Comparison of ENCODE assay signal across 15 cellular contexts in the genomic region with DNA sequence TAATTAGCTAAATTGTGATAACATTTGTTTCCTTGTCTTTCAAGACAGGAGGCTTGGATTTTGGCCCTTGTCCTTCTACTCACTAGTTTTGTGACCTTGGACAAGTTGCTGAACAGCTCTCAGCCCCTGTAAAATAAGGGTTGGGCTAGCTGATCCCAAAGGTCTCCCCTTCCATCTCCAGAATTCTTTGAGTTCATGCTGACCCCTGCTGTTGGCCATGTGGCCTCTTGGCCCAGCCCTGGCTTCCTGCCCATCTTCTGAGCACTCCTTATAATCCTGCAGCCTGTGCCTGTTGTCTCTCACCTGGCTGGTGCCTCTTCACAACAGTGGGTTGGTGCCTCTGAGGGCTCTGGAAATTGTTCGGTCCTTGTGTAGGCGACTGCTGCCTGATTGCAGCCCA. TPM values are rescaled to one million over a fixed set of nuclear protein-coding genes. Genes with fewer than 3 reads are reported as not detected.
DNase-seq lines count a peak whose midpoint lies in the region; ATAC-seq and TF ChIP-seq lines count a peak whose summit lies in the region.
"Had no signal": no experiment of that assay in that cellular context is flagged by ENCODE, and none has a peak within 500 bp of the region (broad histone marks: within the 10 kb centered on the region; RNA-seq: fewer than 3 reads in every experiment).

No MANE protein-coding gene starts in this region.

- peak; percentile 38 for DNase-seq in DMS153 treated with DMSO at 0.1 percent for 48 hours (lab: John Stamatoyannopoulos, UW; ENCODE audit: unreplicated experiment)
- peak; percentile 2 for DNase-seq in NCI-H1092 (lab: John Stamatoyannopoulos, UW)
- no peak for DNase-seq in activated T-helper 1 cell treated with anti-CD3 and anti-CD28 coated beads, Interleukin-12 subunit alpha, Interleukin-12 subunit beta, Interleukin-2, Interleukin-4 antibody, amounts not matched to agents 30 ng/mL and 10 ng/mL and 1 ng/mL, durations not matched to agents 14 hours and 24 hours and 36 hours (ENCODE audit: low spot score)
- DNase-seq in mesendoderm = peak; percentile 67
- DNase-seq in HK-2 (ENCODE audit: unreplicated experiment) = no peak
- no peak for DNase-seq in activated CD4-positive, alpha-beta memory T cell treated with anti-CD3 and anti-CD28 coated beads for 36 hours
- no peak for DNase-seq in glutamatergic neuron
- DNase-seq: activated CD4-positive, alpha-beta T cell treated with anti-CD3 and anti-CD28 coated beads for 4 hours; activated gamma-delta T cell; CD8-positive, alpha-beta memory T cell; H7; NCI-H2171 had no signal

- no peak overlapping the region for H2BK15ac ChIP-seq in mesendoderm (replicated peaks; ENCODE audit: low read depth)

- no peak overlapping the region for H2BK5ac ChIP-seq in mesendoderm (ENCODE audit: low read length)

- POLR2A ChIA-PET in activated CD4-positive, alpha-beta memory T cell treated with anti-CD3 and anti-CD28 coated beads for 36 hours (lab: Charles Lee) = interaction anchor here (0.6 kb wide), 1 partner anchor 128 kb away, joined by 4 read pairs; no protein-coding TSS in a partner anchor

- no peak overlapping the region for H2AK5ac ChIP-seq in mesendoderm (ENCODE audit: low read length)

- H3K4ac ChIP-seq in mesendoderm (ENCODE audit: low read depth, low read length) = no peak overlapping the region

- H3K4me2 ChIP-seq in mesendoderm (ENCODE audit: low read length) = no peak overlapping the region

- CTCF ChIA-PET in activated CD4-positive, alpha-beta memory T cell treated with anti-CD3 and anti-CD28 coated beads for 36 hours (lab: Charles Lee) = no interaction called here

- no peaks in the 10 kb centered on the region for H3K27me3 Mint-ChIP-seq in activated T-helper 1 cell treated with anti-CD3 and anti-CD28 coated beads, Interleukin-12 subunit alpha, Interleukin-12 subunit beta, Interleukin-2, Interleukin-4 antibody, amounts not matched to agents 30 ng/mL and 10 ng/mL and 1 ng/mL, durations not matched to agents 14 hours and 24 hours and 36 hours (ENCODE audit: insufficient read depth)
- H3K27me3 Mint-ChIP-seq in activated CD4-positive, alpha-beta memory T cell treated with anti-CD3 and anti-CD28 coated beads for 36 hours = peaks cover 3% of the 10 kb centered on the region
- no peaks in the 10 kb centered on the region for H3K27me3 Mint-ChIP-seq in glutamatergic neuron (ENCODE audit: unreplicated experiment)

- H3K4me3 Mint-ChIP-seq in activated T-helper 1 cell treated with anti-CD3 and anti-CD28 coated beads, Interleukin-12 subunit alpha, Interleukin-12 subunit beta, Interleukin-2, Interleukin-4 antibody, amounts not matched to agents 30 ng/mL and 10 ng/mL and 1 ng/mL, durations not matched to agents 14 hours and 24 hours and 36 hours = no peak overlapping the region
- H3K4me3 Mint-ChIP-seq in activated CD4-positive, alpha-beta memory T cell treated with anti-CD3 and anti-CD28 coated beads for 36 hours = no peak overlapping the region
- no peak overlapping the region for H3K4me3 Mint-ChIP-seq in glutamatergic neuron (ENCODE audit: unreplicated experiment)
- H3K4me3 Mint-ChIP-seq: CD8-positive, alpha-beta memory T cell; nephron; stimulated activated memory B cell treated with anti-CD40 and anti-IgM and Interleukin-4, amounts not matched to agents 10 μg/mL and 1 μg/mL and 100 μg/mL, for 72 hours had no signal

- peaks cover 11% of the 10 kb centered on the region for H3K4me1 Mint-ChIP-seq in activated T-helper 1 cell treated with anti-CD3 and anti-CD28 coated beads, Interleukin-12 subunit alpha, Interleukin-12 subunit beta, Interleukin-2, Interleukin-4 antibody, amounts not matched to agents 30 ng/mL and 10 ng/mL and 1 ng/mL, durations not matched to agents 14 hours and 24 hours and 36 hours (ENCODE audit: low read depth)
- peaks cover 7% of the 10 kb centered on the region for H3K4me1 Mint-ChIP-seq in activated CD4-positive, alpha-beta memory T cell treated with anti-CD3 and anti-CD28 coated beads for 36 hours (ENCODE audit: low read depth)
- H3K4me1 Mint-ChIP-seq in glutamatergic neuron (ENCODE audit: low read depth, unreplicated experiment) = peaks cover 13% of the 10 kb centered on the region
- H3K4me1 Mint-ChIP-seq: stimulated activated memory B cell treated with anti-CD40 and anti-IgM and Interleukin-4, amounts not matched to agents 10 μg/mL and 1 μg/mL and 100 μg/mL, for 72 hours had no signal

- ATAC-seq in HG02798 (IDR thresholded peaks at IDR 0.05; ENCODE audit: poor library complexity, unreplicated experiment) = no peak
- ATAC-seq: stimulated activated memory B cell treated with anti-CD40 and anti-IgM and Interleukin-4, amounts not matched to agents 10 μg/mL and 1 μg/mL and 100 μg/mL, for 72 hours had no signal

- H3K4me3 ChIP-seq in mesendoderm (ENCODE audit: low read length) = no peak overlapping the region

- peaks cover 23% of the 10 kb centered on the region for H3K4me1 ChIP-seq in mesendoderm (ENCODE audit: control insufficient read depth, low read depth, low read length)

- H3K9me3 Mint-ChIP-seq in activated T-helper 1 cell treated with anti-CD3 and anti-CD28 coated beads, Interleukin-12 subunit alpha, Interleukin-12 subunit beta, Interleukin-2, Interleukin-4 antibody, amounts not matched to agents 30 ng/mL and 10 ng/mL and 1 ng/mL, durations not matched to agents 14 hours and 24 hours and 36 hours = no peaks in the 10 kb centered on the region
- H3K9me3 Mint-ChIP-seq in activated CD4-positive, alpha-beta memory T cell treated with anti-CD3 and anti-CD28 coated beads for 36 hours = no peaks in the 10 kb centered on the region
- H3K9me3 Mint-ChIP-seq in glutamatergic neuron (ENCODE audit: unreplicated experiment) = no peaks in the 10 kb centered on the region
- H3K9me3 Mint-ChIP-seq: CD8-positive, alpha-beta memory T cell; nephron; stimulated activated memory B cell treated with anti-CD40 and anti-IgM and Interleukin-4, amounts not matched to agents 10 μg/mL and 1 μg/mL and 100 μg/mL, for 72 hours had no signal

- no peak for TF ChIP-seq CTCF in glutamatergic neuron (IDR thresholded peaks at IDR 0.05; ENCODE audit: partially characterized antibody, unreplicated experiment)

- no peak overlapping the region for H3K23ac ChIP-seq in mesendoderm (ENCODE audit: low read length)

- H2BK120ac ChIP-seq in mesendoderm (ENCODE audit: low read depth, low read length) = no peak overlapping the region

- no peak overlapping the region for H3K9ac ChIP-seq in mesendoderm (ENCODE audit: low read length)

- no peaks in the 10 kb centered on the region for H3K27me3 ChIP-seq in mesendoderm (ENCODE audit: insufficient read depth, low read length, poor library complexity)

- H3K18ac ChIP-seq in mesendoderm (ENCODE audit: low read length) = peak overlapping the region; percentile 15

- H3K27ac ChIP-seq in mesendoderm (ENCODE audit: low read depth, low read length) = no peak overlapping the region

- H3K36me3 ChIP-seq in mesendoderm (ENCODE audit: control insufficient read depth, insufficient read depth, low read length) = no peaks in the 10 kb centered on the region

- no peaks in the 10 kb centered on the region for H3K36me3 Mint-ChIP-seq in activated T-helper 1 cell treated with anti-CD3 and anti-CD28 coated beads, Interleukin-12 subunit alpha, Interleukin-12 subunit beta, Interleukin-2, Interleukin-4 antibody, amounts not matched to agents 30 ng/mL and 10 ng/mL and 1 ng/mL, durations not matched to agents 14 hours and 24 hours and 36 hours (ENCODE audit: low read depth)
- no peaks in the 10 kb centered on the region for H3K36me3 Mint-ChIP-seq in activated CD4-positive, alpha-beta memory T cell treated with anti-CD3 and anti-CD28 coated beads for 36 hours
- no peaks in the 10 kb centered on the region for H3K36me3 Mint-ChIP-seq in glutamatergic neuron (ENCODE audit: unreplicated experiment)
- H3K36me3 Mint-ChIP-seq: CD8-positive, alpha-beta memory T cell; stimulated activated memory B cell treated with anti-CD40 and anti-IgM and Interleukin-4, amounts not matched to agents 10 μg/mL and 1 μg/mL and 100 μg/mL, for 72 hours had no signal

- peak overlapping the region; percentile 26 for H3K56ac ChIP-seq in mesendoderm (ENCODE audit: low read length)

- no peak overlapping the region for H4K5ac ChIP-seq in mesendoderm (ENCODE audit: low read length)

- no CpG with 5 or more reads among the region's 2 CpGs for WGBS in mesendoderm (ENCODE audit: extremely low coverage, insufficient coverage, low lambda C conversion rate)

- H3K79me2 ChIP-seq in mesendoderm (ENCODE audit: control insufficient read depth, insufficient read depth, low read length) = peaks cover 49% of the 10 kb centered on the region

- peak overlapping the region; percentile 41 for H3K27ac Mint-ChIP-seq in activated T-helper 1 cell treated with anti-CD3 and anti-CD28 coated beads, Interleukin-12 subunit alpha, Interleukin-12 subunit beta, Interleukin-2, Interleukin-4 antibody, amounts not matched to agents 30 ng/mL and 10 ng/mL and 1 ng/mL, durations not matched to agents 14 hours and 24 hours and 36 hours
- no peak overlapping the region for H3K27ac Mint-ChIP-seq in activated CD4-positive, alpha-beta memory T cell treated with anti-CD3 and anti-CD28 coated beads for 36 hours
- no peak overlapping the region for H3K27ac Mint-ChIP-seq in glutamatergic neuron (ENCODE audit: unreplicated experiment)
- H3K27ac Mint-ChIP-seq: CD8-positive, alpha-beta memory T cell; nephron; stimulated activated memory B cell treated with anti-CD40 and anti-IgM and Interleukin-4, amounts not matched to agents 10 μg/mL and 1 μg/mL and 100 μg/mL, for 72 hours had no signal

- intact Hi-C loops in activated T-helper 1 cell treated with anti-CD3 and anti-CD28 coated beads, Interleukin-12 subunit alpha, Interleukin-12 subunit beta, Interleukin-2, Interleukin-4 antibody, amounts not matched to agents 30 ng/mL and 10 ng/mL and 1 ng/mL, durations not matched to agents 14 hours and 24 hours and 36 hours (cut with micrococcal nuclease) = no loop called here
- intact Hi-C loops in activated CD4-positive, alpha-beta memory T cell treated with anti-CD3 and anti-CD28 coated beads for 36 hours (cut with micrococcal nuclease) = no loop called here

- no peak overlapping the region for H4K8ac ChIP-seq in mesendoderm (ENCODE audit: low read depth, low read length)

- H3K79me1 ChIP-seq in mesendoderm (ENCODE audit: low read length) = peaks cover 59% of the 10 kb centered on the region

RNA-seq across cellular contexts. Expression of a gene that starts 10.1 kb away (rescaled TPM):
- 38.0 and 43.4 TPM in 2 replicates for total RNA-seq in activated T-helper 1 cell treated with anti-CD3 and anti-CD28 coated beads, Interleukin-12 subunit alpha, Interleukin-12 subunit beta, Interleukin-2, Interleukin-4 antibody, amounts not matched to agents 30 ng/mL and 10 ng/mL and 1 ng/mL, durations not matched to agents 14 hours and 24 hours and 36 hours
- 49.3 TPM for polyA plus RNA-seq in mesendoderm (2013, experiment 1 of 2)
- 46.6 TPM for polyA plus RNA-seq in mesendoderm (2013, experiment 2 of 2)
- total RNA-seq in activated CD4-positive, alpha-beta memory T cell treated with anti-CD3 and anti-CD28 coated beads for 36 hours = 10 to 100 TPM; 13.5 to 14.2 TPM
- total RNA-seq in glutamatergic neuron (ENCODE audit: unreplicated experiment) = 61.2 TPM

Comparison
In these comparisons a context has a peak if more than half of its experiments do, and no peak if none do; other contexts are left out.
1. DNase-seq: peak in DMS153 treated with DMSO at 0.1 percent for 48 hours (single experiment), NCI-H1092 (single experiment) and mesendoderm (single experiment); none in activated T-helper 1 cell treated with anti-CD3 and anti-CD28 coated beads, Interleukin-12 subunit alpha, Interleukin-12 subunit beta, Interleukin-2, Interleukin-4 antibody, amounts not matched to agents 30 ng/mL and 10 ng/mL and 1 ng/mL, durations not matched to agents 14 hours and 24 hours and 36 hours (single experiment), HK-2 (single experiment), activated CD4-positive, alpha-beta memory T cell treated with anti-CD3 and anti-CD28 coated beads for 36 hours (single experiment) and glutamatergic neuron (single experiment).